In the genomic region with DNA sequence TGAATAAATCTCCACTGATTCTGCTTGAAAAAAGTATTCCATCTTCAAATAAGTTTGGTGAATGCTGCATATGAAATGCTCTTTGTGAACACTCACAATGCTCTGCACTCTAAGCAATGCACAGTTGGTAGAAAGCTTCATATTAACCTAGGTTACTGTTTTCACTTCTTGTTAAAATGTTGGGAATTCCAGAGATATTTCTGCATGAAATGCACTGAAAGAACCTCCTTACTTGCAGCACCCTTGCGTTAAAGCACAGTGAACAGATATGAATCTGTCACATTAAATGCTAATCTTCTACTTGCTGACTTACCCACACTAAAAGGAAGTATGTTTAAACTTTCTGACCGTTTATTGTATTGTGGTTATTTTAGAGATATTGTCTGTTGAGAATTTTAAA, we compare ENCODE assay signal across 12 cellular contexts.
"Had no signal": no experiment of that assay in that cellular context is flagged by ENCODE, and none has a peak within 500 bp of the region (broad histone marks: within the 10 kb centered on the region; RNA-seq: fewer than 3 reads in every experiment).

No MANE protein-coding gene starts in this region.

- ATAC-seq: activated naive CD8-positive, alpha-beta T cell treated with anti-CD3 and anti-CD28 coated beads, Interleukin-2, amount 50 U/mL, for 24 hours; activated T-helper 17 cell treated with anti-CD3 and anti-CD28 coated beads, Interleukin-2, amount 50 U/mL, for 72 hours; left ventricle myocardium superior; natural killer cell; right lobe of liver; stimulated activated naive CD8-positive, alpha-beta T cell treated with anti-CD3 and anti-CD28 coated beads, Interleukin-15, amount 100 ng/mL, for 72 hours; upper lobe of right lung had no signal

- H3K9me3 ChIP-seq: ascending aorta, prostate gland, right lobe of liver, upper lobe of right lung had no signal

- H3K4me1 ChIP-seq: ascending aorta, prostate gland, right lobe of liver, upper lobe of right lung had no signal

- H3K27ac ChIP-seq: ascending aorta, prostate gland, right lobe of liver, upper lobe of right lung had no signal

- H3K4me3 ChIP-seq: ascending aorta, prostate gland, right lobe of liver, upper lobe of right lung had no signal

- H3K36me3 ChIP-seq: ascending aorta, prostate gland, right lobe of liver, upper lobe of right lung had no signal

- DNase-seq: activated naive CD4-positive, alpha-beta T cell treated with Interleukin-2 at 50 U/mL for 16 hours; activated naive CD8-positive, alpha-beta T cell treated with anti-CD3 and anti-CD28 coated beads, Interleukin-2, amount 50 U/mL, for 24 hours; activated T-cell treated with anti-CD3 and anti-CD28 coated beads for 4 hours; left ventricle myocardium superior; natural killer cell; right lobe of liver; stimulated activated naive CD8-positive, alpha-beta T cell treated with anti-CD3 and anti-CD28 coated beads, Interleukin-15, amount 100 ng/mL, for 72 hours; SW 1271; upper lobe of right lung had no signal

- H3K27me3 ChIP-seq: ascending aorta, right lobe of liver, upper lobe of right lung had no signal
